In the genomic region with DNA sequence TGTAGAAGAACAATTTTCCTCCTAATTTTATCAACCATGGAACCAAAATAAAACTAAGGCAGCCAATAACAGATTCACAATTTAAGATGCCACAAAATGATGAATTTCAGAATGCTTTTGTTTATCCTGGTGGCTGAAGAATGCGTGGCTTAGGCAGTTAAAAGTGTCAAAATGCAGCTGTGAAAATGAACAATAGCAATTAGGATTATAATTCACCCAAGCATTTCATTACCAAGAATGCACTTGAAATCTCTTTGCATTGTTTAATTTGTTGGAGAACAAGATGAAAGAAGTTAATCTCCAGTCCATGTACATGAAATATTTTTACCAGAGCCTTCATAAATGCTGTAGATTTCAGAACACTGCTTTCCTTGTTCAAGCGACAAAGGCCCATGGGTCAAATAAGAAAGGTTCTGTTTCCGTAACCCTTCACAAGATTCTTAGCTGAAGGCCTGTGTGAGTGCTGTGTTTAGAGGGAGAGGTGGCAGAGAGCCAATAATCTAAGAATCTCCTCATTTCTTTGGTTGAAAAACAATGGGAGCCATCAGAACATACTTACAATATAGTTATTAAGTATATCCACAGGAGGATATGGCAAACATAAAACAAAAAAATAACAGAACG, we compare ENCODE assay signal across 10 cellular contexts. TPM values are rescaled to one million over a fixed set of nuclear protein-coding genes. Genes with fewer than 3 reads are reported as not detected.
DNase-seq lines count a peak whose midpoint lies in the region; ATAC-seq and TF ChIP-seq lines count a peak whose summit lies in the region.
"Had no signal": no experiment of that assay in that cellular context is flagged by ENCODE, and none has a peak within 500 bp of the region (broad histone marks: within the 10 kb centered on the region; RNA-seq: fewer than 3 reads in every experiment).

No MANE protein-coding gene starts in this region.

- H3K4me3 Mint-ChIP-seq in activated T-helper 1 cell treated with anti-CD3 and anti-CD28 coated beads, Interleukin-12 subunit alpha, Interleukin-12 subunit beta, Interleukin-2, Interleukin-4 antibody, amounts not matched to agents 30 ng/mL and 10 ng/mL and 1 ng/mL, durations not matched to agents 14 hours and 24 hours and 36 hours = no peak overlapping the region

- peaks cover 25% of the 10 kb centered on the region for H3K4me1 Mint-ChIP-seq in activated T-helper 1 cell treated with anti-CD3 and anti-CD28 coated beads, Interleukin-12 subunit alpha, Interleukin-12 subunit beta, Interleukin-2, Interleukin-4 antibody, amounts not matched to agents 30 ng/mL and 10 ng/mL and 1 ng/mL, durations not matched to agents 14 hours and 24 hours and 36 hours (ENCODE audit: low read depth)

- peak in 1 of 2 donors; percentile 30 for ATAC-seq in lower lobe of right lung
- no peak for ATAC-seq in HG03378 (IDR thresholded peaks at IDR 0.05; ENCODE audit: unreplicated experiment)
- no peak for ATAC-seq in GM18861 (IDR thresholded peaks at IDR 0.05; ENCODE audit: unreplicated experiment)
- ATAC-seq: SK-N-SH treated with all-trans-retinoic acid at 6 μM for 48 hours had no signal

- H3K27ac Mint-ChIP-seq in activated T-helper 1 cell treated with anti-CD3 and anti-CD28 coated beads, Interleukin-12 subunit alpha, Interleukin-12 subunit beta, Interleukin-2, Interleukin-4 antibody, amounts not matched to agents 30 ng/mL and 10 ng/mL and 1 ng/mL, durations not matched to agents 14 hours and 24 hours and 36 hours = peak overlapping the region; percentile 21

- H3K27me3 Mint-ChIP-seq in activated T-helper 1 cell treated with anti-CD3 and anti-CD28 coated beads, Interleukin-12 subunit alpha, Interleukin-12 subunit beta, Interleukin-2, Interleukin-4 antibody, amounts not matched to agents 30 ng/mL and 10 ng/mL and 1 ng/mL, durations not matched to agents 14 hours and 24 hours and 36 hours (ENCODE audit: insufficient read depth) = no peaks in the 10 kb centered on the region

- WGBS in stomach, 5 donors = 23 to 40% (median 28%) methylated on average over 4 of the region's 4 CpGs

- DNase-seq in HAP-1 (ENCODE audit: low spot score in 2 of 2) = peak; percentile 23 to 75
- DNase-seq in activated T-helper 1 cell treated with anti-CD3 and anti-CD28 coated beads, Interleukin-12 subunit alpha, Interleukin-12 subunit beta, Interleukin-2, Interleukin-4 antibody, amounts not matched to agents 30 ng/mL and 10 ng/mL and 1 ng/mL, durations not matched to agents 14 hours and 24 hours and 36 hours (ENCODE audit: low spot score) = no peak
- no peak for DNase-seq in lower lobe of right lung
- DNase-seq in stomach = no peak
- DNase-seq in HT-29 (ENCODE audit: low spot score) = no peak
- DNase-seq: mesenchymal stem cell, NCI-H774 had no signal

- TF ChIP-seq CTCF in lower lobe of right lung (IDR thresholded peaks at IDR 0.05) (no peak), stomach (IDR thresholded peaks at IDR 0.05) (no peak)

- H3K4me1 ChIP-seq in HAP-1 = peaks cover 31% of the 10 kb centered on the region
- peaks cover 30% of the 10 kb centered on the region for H3K4me1 ChIP-seq in lower lobe of right lung
- H3K4me1 ChIP-seq in stomach = peaks cover 17 to 72% (median 41%) of the 10 kb centered on the region in 4 donors

- H3K4me3 ChIP-seq in HAP-1 (no peak overlapping the region), lower lobe of right lung (no peak overlapping the region), stomach (no peak overlapping the region)

- TF ChIP-seq EP300 in stomach (IDR thresholded peaks at IDR 0.05) = no peak

- TF ChIP-seq POLR2A in stomach (IDR thresholded peaks at IDR 0.05) = no peak

- H3K36me3 Mint-ChIP-seq in activated T-helper 1 cell treated with anti-CD3 and anti-CD28 coated beads, Interleukin-12 subunit alpha, Interleukin-12 subunit beta, Interleukin-2, Interleukin-4 antibody, amounts not matched to agents 30 ng/mL and 10 ng/mL and 1 ng/mL, durations not matched to agents 14 hours and 24 hours and 36 hours (ENCODE audit: low read depth) = peaks cover 9% of the 10 kb centered on the region

- H3K27ac ChIP-seq in lower lobe of right lung = peak overlapping the region; percentile 26
- H3K27ac ChIP-seq in stomach = peak overlapping the region; percentile 21 to 55 (median 49)

- peaks cover 13% of the 10 kb centered on the region for H3K36me3 ChIP-seq in HAP-1 (replicated peaks)
- peaks cover 17% of the 10 kb centered on the region for H3K36me3 ChIP-seq in lower lobe of right lung
- peaks cover 0 to 13% (median 7%) of the 10 kb centered on the region in 4 donors for H3K36me3 ChIP-seq in stomach

- no peaks in the 10 kb centered on the region for H3K9me3 Mint-ChIP-seq in activated T-helper 1 cell treated with anti-CD3 and anti-CD28 coated beads, Interleukin-12 subunit alpha, Interleukin-12 subunit beta, Interleukin-2, Interleukin-4 antibody, amounts not matched to agents 30 ng/mL and 10 ng/mL and 1 ng/mL, durations not matched to agents 14 hours and 24 hours and 36 hours

- in situ Hi-C loops in HAP-1 (cut with MboI; ENCODE audit: low sequenced_read_pairs) = loop anchor here (25.0 kb wide), 1 partner anchor 1293 kb away; no protein-coding TSS in a partner anchor

- H3K27me3 ChIP-seq in HAP-1 (ENCODE audit: low read depth) = no peaks in the 10 kb centered on the region
- H3K27me3 ChIP-seq in lower lobe of right lung (ENCODE audit: low read depth) = no peaks in the 10 kb centered on the region
- H3K27me3 ChIP-seq in stomach = no peaks in the 10 kb centered on the region

- intact Hi-C loops in activated T-helper 1 cell treated with anti-CD3 and anti-CD28 coated beads, Interleukin-12 subunit alpha, Interleukin-12 subunit beta, Interleukin-2, Interleukin-4 antibody, amounts not matched to agents 30 ng/mL and 10 ng/mL and 1 ng/mL, durations not matched to agents 14 hours and 24 hours and 36 hours (cut with micrococcal nuclease) = loop anchor here (1.0 to 10.0 kb wide), 3 partner anchors 129 to 255 kb away; no protein-coding TSS in a partner anchor
- intact Hi-C loops in lower lobe of right lung (cut with DNase I) (no loop called here), stomach (cut with DNase I; ENCODE audit: low total_unique reads) (loop anchor here (10.0 kb wide), 1 partner anchor 175 kb away; no protein-coding TSS in a partner anchor)

- no peaks in the 10 kb centered on the region for H3K9me3 ChIP-seq in HAP-1
- no peaks in the 10 kb centered on the region for H3K9me3 ChIP-seq in lower lobe of right lung
- H3K9me3 ChIP-seq in stomach = no peaks in the 10 kb centered on the region

RNA-seq across cellular contexts. Expression of gene CLINT1, which starts 39.3 kb away (rescaled TPM):
- total RNA-seq in activated T-helper 1 cell treated with anti-CD3 and anti-CD28 coated beads, Interleukin-12 subunit alpha, Interleukin-12 subunit beta, Interleukin-2, Interleukin-4 antibody, amounts not matched to agents 30 ng/mL and 10 ng/mL and 1 ng/mL, durations not matched to agents 14 hours and 24 hours and 36 hours = 90.5 and 93.1 TPM in 2 replicates
- total RNA-seq in lower lobe of right lung (79.2 TPM), stomach (100 to 1,000 TPM in 3 of 5 donors, 10 to 100 TPM in 2; 74.5 to 196 (median 100) TPM)
- 10 to 100 TPM; 24.7 to 53.0 (median 42.3) TPM for polyA plus RNA-seq in stomach
- 70.0 and 101 TPM in 2 replicates for total RNA-seq in HT-29 (2014; rRNA removed; shearing (Covaris generic))

Comparison
In these comparisons a context has a peak if more than half of its experiments do, and no peak if none do; other contexts are left out.
1. DNase-seq: peak in HAP-1 (2 of 2); none in activated T-helper 1 cell treated with anti-CD3 and anti-CD28 coated beads, Interleukin-12 subunit alpha, Interleukin-12 subunit beta, Interleukin-2, Interleukin-4 antibody, amounts not matched to agents 30 ng/mL and 10 ng/mL and 1 ng/mL, durations not matched to agents 14 hours and 24 hours and 36 hours (single experiment), lower lobe of right lung (single experiment), stomach (single experiment) and HT-29 (single experiment).